In genomic region chr6:38176797-38177751, GRCh38 we compare ENCODE assay signal across 14 cellular contexts.
A peak's percentile ranks its signal among the peaks of the same experiment; 100 is the strongest.
DNase-seq lines count a peak whose midpoint lies in the region; ATAC-seq and TF ChIP-seq lines count a peak whose summit lies in the region.
"Had no signal": no experiment of that assay in that cellular context is flagged by ENCODE, and none has a peak within 500 bp of the region (broad histone marks: within the 10 kb centered on the region; RNA-seq: fewer than 3 reads in every experiment).

No MANE protein-coding gene starts in this region.

- H3K4me1 Mint-ChIP-seq in glutamatergic neuron (ENCODE audit: low read depth, unreplicated experiment), result peaks cover 57% of the 10 kb centered on the region
- H3K4me1 Mint-ChIP-seq in activated CD4-positive, alpha-beta memory T cell treated with anti-CD3 and anti-CD28 coated beads for 36 hours (ENCODE audit: low read depth), result peaks cover 6% of the 10 kb centered on the region

- POLR2A ChIA-PET in activated CD4-positive, alpha-beta memory T cell treated with anti-CD3 and anti-CD28 coated beads for 36 hours (lab: Charles Lee), result no interaction called here

- ATAC-seq in GM18907 (IDR thresholded peaks at IDR 0.05; ENCODE audit: unreplicated experiment), result no peak

- peak overlapping the region; percentile 85 for H3K27ac Mint-ChIP-seq in glutamatergic neuron (ENCODE audit: unreplicated experiment)
- no peak overlapping the region for H3K27ac Mint-ChIP-seq in activated CD4-positive, alpha-beta memory T cell treated with anti-CD3 and anti-CD28 coated beads for 36 hours
- H3K27ac Mint-ChIP-seq: activated naive CD4-positive, alpha-beta T cell treated with anti-CD3 and anti-CD28 coated beads, Interleukin-2, amount 50 U/mL, for 24 hours had no signal

- peaks cover 4% of the 10 kb centered on the region for H3K9me3 Mint-ChIP-seq in glutamatergic neuron (ENCODE audit: unreplicated experiment)
- no peaks in the 10 kb centered on the region for H3K9me3 Mint-ChIP-seq in activated CD4-positive, alpha-beta memory T cell treated with anti-CD3 and anti-CD28 coated beads for 36 hours
- H3K9me3 Mint-ChIP-seq: activated naive CD4-positive, alpha-beta T cell treated with anti-CD3 and anti-CD28 coated beads, Interleukin-2, amount 50 U/mL, for 24 hours had no signal

- no peak for TF ChIP-seq CTCF in glutamatergic neuron (IDR thresholded peaks at IDR 0.05; ENCODE audit: partially characterized antibody, unreplicated experiment)

- peaks cover 2% of the 10 kb centered on the region for H3K27me3 Mint-ChIP-seq in glutamatergic neuron (ENCODE audit: unreplicated experiment)
- H3K27me3 Mint-ChIP-seq in activated CD4-positive, alpha-beta memory T cell treated with anti-CD3 and anti-CD28 coated beads for 36 hours, result no peaks in the 10 kb centered on the region
- H3K27me3 Mint-ChIP-seq: activated naive CD4-positive, alpha-beta T cell treated with anti-CD3 and anti-CD28 coated beads, Interleukin-2, amount 50 U/mL, for 24 hours had no signal

- H3K4me3 Mint-ChIP-seq in glutamatergic neuron (ENCODE audit: unreplicated experiment), result peak overlapping the region; percentile 49
- H3K4me3 Mint-ChIP-seq in activated CD4-positive, alpha-beta memory T cell treated with anti-CD3 and anti-CD28 coated beads for 36 hours, result no peak overlapping the region
- H3K4me3 Mint-ChIP-seq: activated naive CD4-positive, alpha-beta T cell treated with anti-CD3 and anti-CD28 coated beads, Interleukin-2, amount 50 U/mL, for 24 hours had no signal

- CTCF ChIA-PET in activated CD4-positive, alpha-beta memory T cell treated with anti-CD3 and anti-CD28 coated beads for 36 hours (lab: Charles Lee), result interaction anchor here (0.8 to 1.1 kb wide), 2 partner anchors 23 to 311 kb away, joined by 3 read pairs; no protein-coding TSS in a partner anchor

- DNase-seq in DMS79 treated with DMSO at 0.1 percent for 48 hours (lab: John Stamatoyannopoulos, UW) (peak; percentile 55), NCI-H82 (lab: John Stamatoyannopoulos, UW) (peak; percentile 97), glutamatergic neuron (no peak), posterior vena cava (ENCODE audit: low spot score) (peak; percentile 68), germinal center (ENCODE audit: low spot score) (no peak), epidermal melanocyte (ENCODE audit: insufficient read length, low spot score) (no peak)
- no peak for DNase-seq in activated CD4-positive, alpha-beta memory T cell treated with anti-CD3 and anti-CD28 coated beads for 36 hours
- DNase-seq: cerebellar nuclear complex, erythroblast, NCI-H510A treated with DMSO at 0.1 percent for 48 hours, RPMI8226, substantia nigra had no signal

- H3K36me3 Mint-ChIP-seq in glutamatergic neuron (ENCODE audit: unreplicated experiment), result no peaks in the 10 kb centered on the region
- H3K36me3 Mint-ChIP-seq in activated CD4-positive, alpha-beta memory T cell treated with anti-CD3 and anti-CD28 coated beads for 36 hours, result no peaks in the 10 kb centered on the region

- intact Hi-C loops in posterior vena cava (cut with DNase I), result no loop called here
- intact Hi-C loops in activated CD4-positive, alpha-beta memory T cell treated with anti-CD3 and anti-CD28 coated beads for 36 hours (cut with micrococcal nuclease), result no loop called here

Comparison
In these comparisons a context has a peak if more than half of its experiments do, and no peak if none do; other contexts are left out.
1. DNase-seq: peak in DMS79 treated with DMSO at 0.1 percent for 48 hours (single experiment), NCI-H82 (single experiment) and posterior vena cava (single experiment); none in glutamatergic neuron (single experiment), activated CD4-positive, alpha-beta memory T cell treated with anti-CD3 and anti-CD28 coated beads for 36 hours (single experiment), germinal center (single experiment) and epidermal melanocyte (single experiment).